In the genomic region with DNA sequence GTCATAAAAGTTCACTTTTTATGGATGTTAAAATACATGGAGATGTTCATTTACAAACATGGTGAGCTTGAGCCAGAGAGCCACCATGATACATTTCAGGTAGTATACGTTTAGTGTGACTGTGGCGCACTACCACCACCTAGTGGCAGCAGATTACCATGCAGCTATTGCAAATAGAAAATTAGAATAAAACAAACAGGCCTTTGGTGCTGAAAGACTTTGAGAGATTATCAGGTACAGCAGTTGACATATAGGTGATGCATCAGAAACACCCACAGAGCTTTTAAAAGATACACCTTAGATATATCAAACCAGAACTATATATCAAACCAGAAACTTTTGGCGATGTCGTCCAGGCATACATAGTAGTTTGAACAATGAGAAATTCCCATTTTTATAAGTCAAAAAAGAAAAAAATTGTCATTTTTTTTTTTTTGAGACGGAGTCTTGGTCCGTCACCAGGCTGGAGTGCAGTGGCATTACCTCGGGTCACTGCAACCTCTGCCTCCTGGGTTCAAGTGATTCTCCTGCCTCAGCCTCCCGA, we compare ENCODE assay signal across 1 cellular context.
TF ChIP-seq lines count a peak whose summit lies in the region.

No MANE protein-coding gene starts in this region.

TF ChIP-seq in K562, 482 proteins besides CTCF, POLR2A, EP300 and RAD21 (continued from another document):
- TF ChIP-seq, protein P1, sequence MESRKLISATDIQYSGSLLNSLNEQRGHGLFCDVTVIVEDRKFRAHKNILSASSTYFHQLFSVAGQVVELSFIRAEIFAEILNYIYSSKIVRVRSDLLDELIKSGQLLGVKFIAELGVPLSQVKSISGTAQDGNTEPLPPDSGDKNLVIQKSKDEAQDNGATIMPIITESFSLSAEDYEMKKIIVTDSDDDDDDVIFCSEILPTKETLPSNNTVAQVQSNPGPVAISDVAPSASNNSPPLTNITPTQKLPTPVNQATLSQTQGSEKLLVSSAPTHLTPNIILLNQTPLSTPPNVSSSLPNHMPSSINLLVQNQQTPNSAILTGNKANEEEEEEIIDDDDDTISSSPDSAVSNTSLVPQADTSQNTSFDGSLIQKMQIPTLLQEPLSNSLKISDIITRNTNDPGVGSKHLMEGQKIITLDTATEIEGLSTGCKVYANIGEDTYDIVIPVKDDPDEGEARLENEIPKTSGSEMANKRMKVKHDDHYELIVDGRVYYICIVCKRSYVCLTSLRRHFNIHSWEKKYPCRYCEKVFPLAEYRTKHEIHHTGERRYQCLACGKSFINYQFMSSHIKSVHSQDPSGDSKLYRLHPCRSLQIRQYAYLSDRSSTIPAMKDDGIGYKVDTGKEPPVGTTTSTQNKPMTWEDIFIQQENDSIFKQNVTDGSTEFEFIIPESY (CRISPR knock-in tag; IDR thresholded peaks at IDR 0.05): no peak
- peak; percentile 29 for TF ChIP-seq MEIS2 (IDR thresholded peaks at IDR 0.05; ENCODE audit: partially characterized antibody)
- no peak for TF ChIP-seq PHF21A (IDR thresholded peaks at IDR 0.05; ENCODE audit: borderline replicate concordance, low read depth)
- no peak for TF ChIP-seq RNF2 (IDR thresholded peaks at IDR 0.05)
- TF ChIP-seq RBM25 (IDR thresholded peaks at IDR 0.05; ENCODE audit: low read depth, low read length, severe bottlenecking): no peak
- TF ChIP-seq DEAF1 (CRISPR knock-in tag; IDR thresholded peaks at IDR 0.05): peak; percentile 61
- TF ChIP-seq RERE (CRISPR knock-in tag; IDR thresholded peaks at IDR 0.05; ENCODE audit: borderline replicate concordance): no peak
- no peak for TF ChIP-seq ZNF174 (CRISPR knock-in tag; IDR thresholded peaks at IDR 0.05)
- TF ChIP-seq STAG1 (CRISPR knock-in tag; IDR thresholded peaks at IDR 0.05; ENCODE audit: borderline replicate concordance): peak; percentile 56; the same call in 1 of the 2 replicates
- no peak for TF ChIP-seq ZNF76 (CRISPR knock-in tag; IDR thresholded peaks at IDR 0.05; ENCODE audit: borderline replicate concordance)
- no peak for TF ChIP-seq OTX1 (CRISPR knock-in tag; IDR thresholded peaks at IDR 0.05)
- no peak for TF ChIP-seq NCOA1 (IDR thresholded peaks at IDR 0.05; ENCODE audit: low read depth)
- no peak for TF ChIP-seq MECOM (CRISPR knock-in tag; IDR thresholded peaks at IDR 0.05)
- no peak for TF ChIP-seq CBX2 (IDR thresholded peaks at IDR 0.05; ENCODE audit: insufficient read depth, low read length, poor library complexity, severe bottlenecking)
- no peak for TF ChIP-seq TCF7 (IDR thresholded peaks at IDR 0.05; ENCODE audit: borderline replicate concordance)
- no peak for TF ChIP-seq CBFB (CRISPR knock-in tag; IDR thresholded peaks at IDR 0.05)
- TF ChIP-seq HDGF (IDR thresholded peaks at IDR 0.05): no peak
- TF ChIP-seq ZBED1 (IDR thresholded peaks at IDR 0.05): no peak
- TF ChIP-seq XRCC3 (IDR thresholded peaks at IDR 0.05): no peak
- TF ChIP-seq, protein P2, sequence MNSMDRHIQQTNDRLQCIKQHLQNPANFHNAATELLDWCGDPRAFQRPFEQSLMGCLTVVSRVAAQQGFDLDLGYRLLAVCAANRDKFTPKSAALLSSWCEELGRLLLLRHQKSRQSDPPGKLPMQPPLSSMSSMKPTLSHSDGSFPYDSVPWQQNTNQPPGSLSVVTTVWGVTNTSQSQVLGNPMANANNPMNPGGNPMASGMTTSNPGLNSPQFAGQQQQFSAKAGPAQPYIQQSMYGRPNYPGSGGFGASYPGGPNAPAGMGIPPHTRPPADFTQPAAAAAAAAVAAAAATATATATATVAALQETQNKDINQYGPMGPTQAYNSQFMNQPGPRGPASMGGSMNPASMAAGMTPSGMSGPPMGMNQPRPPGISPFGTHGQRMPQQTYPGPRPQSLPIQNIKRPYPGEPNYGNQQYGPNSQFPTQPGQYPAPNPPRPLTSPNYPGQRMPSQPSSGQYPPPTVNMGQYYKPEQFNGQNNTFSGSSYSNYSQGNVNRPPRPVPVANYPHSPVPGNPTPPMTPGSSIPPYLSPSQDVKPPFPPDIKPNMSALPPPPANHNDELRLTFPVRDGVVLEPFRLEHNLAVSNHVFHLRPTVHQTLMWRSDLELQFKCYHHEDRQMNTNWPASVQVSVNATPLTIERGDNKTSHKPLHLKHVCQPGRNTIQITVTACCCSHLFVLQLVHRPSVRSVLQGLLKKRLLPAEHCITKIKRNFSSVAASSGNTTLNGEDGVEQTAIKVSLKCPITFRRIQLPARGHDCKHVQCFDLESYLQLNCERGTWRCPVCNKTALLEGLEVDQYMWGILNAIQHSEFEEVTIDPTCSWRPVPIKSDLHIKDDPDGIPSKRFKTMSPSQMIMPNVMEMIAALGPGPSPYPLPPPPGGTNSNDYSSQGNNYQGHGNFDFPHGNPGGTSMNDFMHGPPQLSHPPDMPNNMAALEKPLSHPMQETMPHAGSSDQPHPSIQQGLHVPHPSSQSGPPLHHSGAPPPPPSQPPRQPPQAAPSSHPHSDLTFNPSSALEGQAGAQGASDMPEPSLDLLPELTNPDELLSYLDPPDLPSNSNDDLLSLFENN (IDR thresholded peaks at IDR 0.05; ENCODE audit: low read depth in 2 of 2, low read length in 2 of 2): no peak
- TF ChIP-seq ZNF274 (IDR thresholded peaks at IDR 0.05; ENCODE audit: borderline replicate concordance, low read depth, low read length): no peak
- no peak for TF ChIP-seq HSF4 (CRISPR knock-in tag; IDR thresholded peaks at IDR 0.05; ENCODE audit: borderline replicate concordance)
